8 cellular contexts compared by ENCODE assay signal in genomic region chr9:94165592-94166236, GRCh38.
DNase-seq lines count a peak whose midpoint lies in the region; ATAC-seq and TF ChIP-seq lines count a peak whose summit lies in the region.

No MANE protein-coding gene starts in this region.

- H3K27ac ChIP-seq in muscle layer of colon (ENCODE audit: low read depth, low read length), result peak overlapping the region; percentile 73

- no peaks in the 10 kb centered on the region for H3K27me3 ChIP-seq in muscle layer of colon (ENCODE audit: control insufficient read depth in 1 of 2, insufficient read depth in 2 of 2, low read length in 2 of 2)

- no peaks in the 10 kb centered on the region for H3K36me3 ChIP-seq in muscle layer of colon (ENCODE audit: insufficient read depth, low read length)

- H3K9me3 ChIP-seq in muscle layer of colon (ENCODE audit: low read length), result no peaks in the 10 kb centered on the region

- DNase-seq in DMS114 treated with DMSO at 0.1 percent for 48 hours (lab: John Stamatoyannopoulos, UW; ENCODE audit: unreplicated experiment) (peak; percentile 89), KG1 (lab: John Stamatoyannopoulos, UW) (peak; percentile 97)
- DNase-seq in activated T-cell treated with anti-CD3 and anti-CD28 coated beads, Interleukin-2, amount 50 U/mL, for 48 hours, result peak; percentile 95 to 97
- DNase-seq in stimulated activated CD8-positive, alpha-beta memory T cell treated with anti-CD3 and anti-CD28 coated beads, Interleukin-7, amount 100 ng/mL, for 1 hour (ENCODE audit: low read depth in 2 of 2), result peak; percentile 91

- H3K4me1 ChIP-seq in muscle layer of colon (ENCODE audit: insufficient read depth, low read length), result peaks cover 37% of the 10 kb centered on the region

- ATAC-seq in GM21737 (IDR thresholded peaks at IDR 0.05; ENCODE audit: unreplicated experiment), result peak; percentile 89
- ATAC-seq in esophagus mucosa, result peak; percentile 97

- H3K4me3 ChIP-seq in muscle layer of colon (ENCODE audit: low read depth in 1 of 2, low read length in 2 of 2), result peak overlapping the region; percentile 7 to 59

- H3K9ac ChIP-seq in muscle layer of colon (ENCODE audit: low read length), result no peak overlapping the region

TF ChIP-seq in PFSK-1, 5 proteins besides CTCF, POLR2A, EP300 and RAD21:
- TF ChIP-seq TAF1 (IDR thresholded peaks at IDR 0.05; ENCODE audit: borderline replicate concordance, insufficient read depth, low read length) (0 out of 2 replicates have a peak, but pooled peaks have one; percentile 84), POLR2AphosphoS5 (IDR thresholded peaks at IDR 0.05; ENCODE audit: low read depth, low read length) (peak; percentile 27; the same call in 1 of the 2 replicates), SIN3A (IDR thresholded peaks at IDR 0.05; ENCODE audit: borderline replicate concordance, insufficient read depth, low read length) (peak; percentile 84; the same call in 1 of the 2 replicates), REST (IDR thresholded peaks at IDR 0.05; ENCODE audit: insufficient read depth in 1 of 2, low read depth in 2 of 2, low read length in 2 of 2) (peak; percentile 88 to 91), FOXP2 (optimal IDR thresholded peaks at IDR 0.05; ENCODE audit: borderline replicate concordance, extremely low read depth, extremely low read length, insufficient read depth) (no peak)
TF ChIP-seq in PFSK-1: peak in this region for 4.

Comparison
In these comparisons a context has a peak if more than half of its experiments do, and no peak if none do; other contexts are left out.
1. Peak in every context shown above with its lines: DNase-seq, ATAC-seq, H3K4me3 ChIP-seq and H3K27ac ChIP-seq.